In genomic region chrX:44903107-44903506, GRCh38 we compare ENCODE assay signal across 1 cellular context.
TF ChIP-seq lines count a peak whose summit lies in the region.

No MANE protein-coding gene starts in this region.

TF ChIP-seq in IMR-90, 13 proteins besides CTCF, POLR2A, EP300 and RAD21 (continued from another document):
- TF ChIP-seq ELK1 (IDR thresholded peaks at IDR 0.05; ENCODE audit: borderline replicate concordance, low read depth, low read length) = no peak
- TF ChIP-seq RFX5 (IDR thresholded peaks at IDR 0.05; ENCODE audit: low read depth, low read length) = no peak
- peak; percentile 50; the same call in 1 of the 2 replicates for TF ChIP-seq FOS (IDR thresholded peaks at IDR 0.05; ENCODE audit: low read depth, low read length)
- no peak for TF ChIP-seq USF2 (IDR thresholded peaks at IDR 0.05; ENCODE audit: low read depth, low read length)
- no peak for TF ChIP-seq SMC3 (IDR thresholded peaks at IDR 0.05; ENCODE audit: low read depth, low read length)
- 0 out of 2 replicates have a peak, but pooled peaks have one; percentile 7 for TF ChIP-seq BHLHE40 (IDR thresholded peaks at IDR 0.05; ENCODE audit: low read depth, low read length)
